8 cellular contexts compared by ENCODE assay signal in genomic region chr17:48830840-48831548, GRCh38. TPM values are rescaled to one million over a fixed set of nuclear protein-coding genes. Genes with fewer than 3 reads are reported as not detected.
A peak's percentile ranks its signal among the peaks of the same experiment; 100 is the strongest.
DNase-seq lines count a peak whose midpoint lies in the region; ATAC-seq and TF ChIP-seq lines count a peak whose summit lies in the region.

CALCOCO2 (plus strand) TSS chr17:48831035; CDS start chr17:48841708, 10,673 bp downstream.

- no peaks in the 10 kb centered on the region for H3K27me3 Mint-ChIP-seq in activated T-helper 17 cell treated with anti-CD3 and anti-CD28 coated beads, Interleukin-2, amount 50 U/mL, for 72 hours
- peaks cover 0 to 2% of the 10 kb centered on the region in 2 donors for H3K27me3 Mint-ChIP-seq in natural killer cell (ENCODE audit: low read depth in 2 of 2)

- H2AFZ ChIP-seq in Loucy (ENCODE audit: low read length) (peak within 1 kb of the TSS; percentile 96), fibroblast of lung (ENCODE audit: low read length) (peak within 1 kb of the TSS; percentile 73)

- H3K9me3 Mint-ChIP-seq in activated T-helper 17 cell treated with anti-CD3 and anti-CD28 coated beads, Interleukin-2, amount 50 U/mL, for 72 hours, result no peaks in the 10 kb centered on the region
- H3K9me3 Mint-ChIP-seq in natural killer cell, result no peaks in the 10 kb centered on the region

- TF ChIP-seq CTCF in Loucy (conservative IDR thresholded peaks at IDR 0.05; ENCODE audit: low read length), result peak; percentile 27; the same call in 1 of the 2 replicates
- TF ChIP-seq CTCF in RWPE2 (IDR thresholded peaks at IDR 0.05; ENCODE audit: poor library complexity, severe bottlenecking), result no peak
- no peak for TF ChIP-seq CTCF in fibroblast of lung (conservative IDR thresholded peaks at IDR 0.05 in 1 of 2, IDR thresholded peaks at IDR 0.05 in 1 of 2; ENCODE audit: low read depth in 1 of 2, low read length in 2 of 2)
- no peak for TF ChIP-seq CTCF in natural killer cell (IDR thresholded peaks at IDR 0.05)

- peak within 1 kb of the TSS; percentile 91 for H3K27ac Mint-ChIP-seq in activated T-helper 17 cell treated with anti-CD3 and anti-CD28 coated beads, Interleukin-2, amount 50 U/mL, for 72 hours
- peak within 1 kb of the TSS; percentile 90 to 97 for H3K27ac Mint-ChIP-seq in natural killer cell

- peak; percentile 95 for DNase-seq in EL
- peak; percentile 57 for DNase-seq in GOT3 (lab: John Stamatoyannopoulos, UW)
- peak; percentile 94 for DNase-seq in RWPE2 (ENCODE audit: low spot score)
- peak; percentile 88 to 89 for DNase-seq in fibroblast of lung (ENCODE audit: low read depth in 2 of 2)
- DNase-seq in natural killer cell, result peak; percentile 87
- peak; percentile 86 for DNase-seq in stimulated activated naive CD4-positive, alpha-beta T cell treated with Interleukin-2 at 50 U/mL for 16 hours (lab: John Stamatoyannopoulos, UW)

- H3K27me3 ChIP-seq in Loucy (ENCODE audit: insufficient read depth, low read length, poor library complexity, severe bottlenecking) (no peaks in the 10 kb centered on the region), RWPE2 (ENCODE audit: insufficient read depth, poor library complexity, severe bottlenecking) (no peaks in the 10 kb centered on the region), fibroblast of lung (ENCODE audit: control insufficient read depth, insufficient read depth, low read length) (no peaks in the 10 kb centered on the region)

- no peaks in the 10 kb centered on the region for H3K9me2 ChIP-seq in Loucy (replicated peaks; ENCODE audit: low read depth, low read length)

- H3K36me3 Mint-ChIP-seq in activated T-helper 17 cell treated with anti-CD3 and anti-CD28 coated beads, Interleukin-2, amount 50 U/mL, for 72 hours (ENCODE audit: low read depth), result peaks cover 9% of the 10 kb centered on the region
- no peaks in the 10 kb centered on the region for H3K36me3 Mint-ChIP-seq in natural killer cell

- H3K9me3 ChIP-seq in Loucy (ENCODE audit: insufficient read depth, low read depth, low read length) (no peaks in the 10 kb centered on the region), RWPE2 (ENCODE audit: severe bottlenecking) (no peaks in the 10 kb centered on the region), fibroblast of lung (ENCODE audit: control insufficient read depth, insufficient read depth, low read depth, low read length) (no peaks in the 10 kb centered on the region)

- H3K9ac ChIP-seq in Loucy (ENCODE audit: low read depth, low read length, poor library complexity, severe bottlenecking) (peak within 1 kb of the TSS; percentile 88), fibroblast of lung (ENCODE audit: insufficient read depth, low read length) (peak within 1 kb of the TSS; percentile 83)

- peak; percentile 96 for ATAC-seq in RWPE2 (ENCODE audit: low read depth)
- ATAC-seq in activated T-helper 17 cell treated with anti-CD3 and anti-CD28 coated beads, Interleukin-2, amount 50 U/mL, for 72 hours (replicated peaks), result peak; percentile 92
- peak; percentile 93 to 97 (median 95) for ATAC-seq in natural killer cell

- H4K20me1 ChIP-seq in Loucy (ENCODE audit: insufficient read depth, low read length, poor library complexity, severe bottlenecking) (peaks cover 5% of the 10 kb centered on the region), fibroblast of lung (ENCODE audit: control insufficient read depth, extremely low read depth, insufficient read depth, low read length) (no peaks in the 10 kb centered on the region)

- H3K36me3 ChIP-seq in Loucy (ENCODE audit: insufficient read depth, low read length), result no peaks in the 10 kb centered on the region
- H3K36me3 ChIP-seq in RWPE2 (ENCODE audit: low read depth), result peaks cover 4% of the 10 kb centered on the region; the same call in 1 of the 2 replicates
- H3K36me3 ChIP-seq in fibroblast of lung (ENCODE audit: control insufficient read depth, insufficient read depth, low read length), result no peaks in the 10 kb centered on the region

- peaks cover 12% of the 10 kb centered on the region for H3K4me1 Mint-ChIP-seq in activated T-helper 17 cell treated with anti-CD3 and anti-CD28 coated beads, Interleukin-2, amount 50 U/mL, for 72 hours
- H3K4me1 Mint-ChIP-seq in natural killer cell, result peaks cover 27 to 49% of the 10 kb centered on the region in 2 donors

- H3K4me3 ChIP-seq in Loucy (ENCODE audit: low read length, poor library complexity, severe bottlenecking) (peak within 1 kb of the TSS; percentile 99), RWPE2 (ENCODE audit: severe bottlenecking) (peak within 1 kb of the TSS; percentile 55), fibroblast of lung (replicated peaks in 1 of 4; ENCODE audit: control extremely low read depth in 1 of 4, insufficient read depth in 1 of 4, low read depth in 3 of 4, low read length in 4 of 4) (peak within 1 kb of the TSS; percentile 48 to 96 (median 83))

- H3K4me1 ChIP-seq in Loucy (ENCODE audit: insufficient read depth, low read length, poor library complexity, severe bottlenecking) (peaks cover 36% of the 10 kb centered on the region), RWPE2 (ENCODE audit: insufficient read depth, poor library complexity, severe bottlenecking) (peaks cover 12% of the 10 kb centered on the region), fibroblast of lung (ENCODE audit: control insufficient read depth, extremely low read depth, insufficient read depth, low read length) (no peaks in the 10 kb centered on the region)

- H3K4me3 Mint-ChIP-seq in activated T-helper 17 cell treated with anti-CD3 and anti-CD28 coated beads, Interleukin-2, amount 50 U/mL, for 72 hours, result peak within 1 kb of the TSS; percentile 93
- peak within 1 kb of the TSS; percentile 92 for H3K4me3 Mint-ChIP-seq in natural killer cell

- intact Hi-C loops in natural killer cell (cut with micrococcal nuclease), result loop anchor here (1.0 to 2.0 kb wide), 2 partner anchors 10 to 14 kb away; partner anchors contain the start of gene TTLL6

- peak within 1 kb of the TSS; percentile 85 for H3K4me2 ChIP-seq in Loucy (ENCODE audit: low read depth, low read length, poor library complexity, severe bottlenecking)
- peak within 1 kb of the TSS; percentile 94 for H3K4me2 ChIP-seq in fibroblast of lung (ENCODE audit: extremely low read depth, insufficient read depth, low read length)

- H3K79me2 ChIP-seq in Loucy (ENCODE audit: insufficient read depth, low read length) (peaks cover 37% of the 10 kb centered on the region), fibroblast of lung (ENCODE audit: control insufficient read depth, insufficient read depth, low read length) (peaks cover 20% of the 10 kb centered on the region)

- H3K27ac ChIP-seq in RWPE2 (ENCODE audit: poor library complexity, severe bottlenecking), result peak within 1 kb of the TSS; percentile 5
- peak within 1 kb of the TSS; percentile 90 for H3K27ac ChIP-seq in fibroblast of lung (ENCODE audit: insufficient read depth, low read length)

- H3F3A ChIP-seq in Loucy (ENCODE audit: low read depth), result no peaks in the 10 kb centered on the region

RNA-seq across cellular contexts. Expression of gene CALCOCO2, which starts in this region (rescaled TPM):
- total RNA-seq in activated T-helper 17 cell treated with anti-CD3 and anti-CD28 coated beads, Interleukin-2, amount 50 U/mL, for 72 hours, result 100 to 1,000 TPM; 101 to 130 TPM
- total RNA-seq in fibroblast of lung, result 50.1 and 65.1 TPM in 2 replicates
- polyA plus RNA-seq in fibroblast of lung, result 85.2 and 164 TPM in 2 replicates
- polyA plus RNA-seq in fibroblast of lung (2012), result 58.3 and 94.0 TPM in 2 replicates
- 72.5 and 98.4 TPM in 2 replicates for polyA minus RNA-seq in fibroblast of lung (ENCODE audit: low replicate concordance)
- total RNA-seq in natural killer cell, result 100 to 1,000 TPM; 175 to 188 (median 179) TPM

Comparison
In these comparisons a context has a peak if more than half of its experiments do, and no peak if none do; other contexts are left out.
1. Peak in every context shown above with its lines: DNase-seq, ATAC-seq, H3K4me3 ChIP-seq and H3K27ac ChIP-seq.